ENCODE assay signal across 8 cellular contexts in genomic region chrX:2610246-2611170, GRCh38.
DNase-seq lines count a peak whose midpoint lies in the region; ATAC-seq and TF ChIP-seq lines count a peak whose summit lies in the region.

No MANE protein-coding gene starts in this region.

- H3K36me3 ChIP-seq in HCT116 (ENCODE audit: control insufficient read depth in 1 of 2, insufficient read depth in 2 of 2, low read length in 2 of 2) (peaks cover under 1 to 10% of the 10 kb centered on the region in 2 experiments; a peak in 2 of 4 replicates), iPS DF 6.9 (ENCODE audit: control insufficient read depth, insufficient read depth, low read length) (no peaks in the 10 kb centered on the region)

- TF ChIP-seq RAD21 in HCT116 (IDR thresholded peaks at IDR 0.05; ENCODE audit: low read depth) = no peak

- H3K4me1 ChIP-seq in HCT116 (ENCODE audit: control insufficient read depth in 1 of 2, insufficient read depth in 2 of 2, low read length in 2 of 2) (peaks cover 0 to 14% of the 10 kb centered on the region in 2 experiments; a peak in 3 of 4 replicates), iPS DF 6.9 (ENCODE audit: control insufficient read depth, insufficient read depth, low read length) (0 out of 2 replicates have a peak, but pooled peaks cover 1% of the 10 kb centered on the region)

- H3K4me1 Mint-ChIP-seq in activated B cell treated with CpG ODN at 0.5 μM for 24 hours = peaks cover 47% of the 10 kb centered on the region
- H3K4me1 Mint-ChIP-seq in stimulated activated effector memory CD8-positive, alpha-beta T cell treated with anti-CD3 and anti-CD28 coated beads, Interleukin-12 subunit alpha, Interleukin-12 subunit beta, amount 100 ng/mL, for 72 hours = peaks cover 51% of the 10 kb centered on the region

- peaks cover 42% of the 10 kb centered on the region for H3K79me2 ChIP-seq in HCT116 (ENCODE audit: insufficient read depth, low read length)

- intact Hi-C loops in HCT116 (cut with micrococcal nuclease) (no loop called here), activated B cell treated with CpG ODN at 0.5 μM for 24 hours (cut with micrococcal nuclease) (no loop called here)

- TF ChIP-seq CTCF in HCT116 (IDR thresholded peaks at IDR 0.05 in 2 of 3, conservative IDR thresholded peaks at IDR 0.05 in 1 of 3; ENCODE audit: borderline replicate concordance in 1 of 3, insufficient read depth in 1 of 3, low read depth in 2 of 3, low read length in 2 of 3) = no peak
- no peak for TF ChIP-seq CTCF in activated B cell treated with CpG ODN at 0.5 μM for 24 hours (IDR thresholded peaks at IDR 0.05)

- WGBS in iPS DF 6.9 (ENCODE audit: insufficient coverage, insufficient read length) = 80% methylated on average over 2 of the region's 10 CpGs

- no peaks in the 10 kb centered on the region for H4K20me1 ChIP-seq in HCT116 (ENCODE audit: insufficient read depth)

- CTCF ChIA-PET in HCT116 (lab: Charles Lee) (no interaction called here), activated B cell treated with CpG ODN at 0.5 μM for 24 hours (lab: Charles Lee) (no interaction called here)

- DNase-seq in HCT116 (ENCODE audit: low read depth, low spot score) = no peak
- DNase-seq in activated B cell treated with CpG ODN at 0.5 μM for 24 hours = no peak
- DNase-seq in iPS DF 6.9 (ENCODE audit: low read depth, low spot score) = no peak
- no peak for DNase-seq in stimulated activated effector memory CD8-positive, alpha-beta T cell treated with anti-CD3 and anti-CD28 coated beads, Interleukin-12 subunit alpha, Interleukin-12 subunit beta, amount 100 ng/mL, for 72 hours (ENCODE audit: low spot score in 2 of 2)
- no peak for DNase-seq in NCI-H1092 treated with DMSO at 0.1 percent for 48 hours (lab: John Stamatoyannopoulos, UW)
- no peak for DNase-seq in NCI-H1048 (lab: John Stamatoyannopoulos, UW)

- H3K4me3 ChIP-seq in HCT116 (replicated peaks in 1 of 2; ENCODE audit: low read depth in 1 of 2, low read length in 2 of 2) (peak overlapping the region; percentile 78 to 79), iPS DF 6.9 (ENCODE audit: low read length) (peak overlapping the region; percentile 34; the same call in 1 of the 2 replicates)

- H3K9me2 ChIP-seq in HCT116 (ENCODE audit: insufficient read depth) = no peaks in the 10 kb centered on the region

- BruUV-seq in HCT116 (replicated peaks; lab: Mats Ljungman, UMichigan) = no TSS peak

- no peaks in the 10 kb centered on the region for H3K27me3 ChIP-seq in HCT116 (ENCODE audit: insufficient read depth, low read length)
- no peaks in the 10 kb centered on the region for H3K27me3 ChIP-seq in iPS DF 6.9 (ENCODE audit: control insufficient read depth, insufficient read depth, low read length)

- H3K27ac ChIP-seq in HCT116 (ENCODE audit: low read depth, low read length) (no peak overlapping the region), iPS DF 6.9 (ENCODE audit: low read length) (no peak overlapping the region)

- no peak for ATAC-seq in HCT116
- no peak for ATAC-seq in activated B cell treated with CpG ODN at 0.5 μM for 24 hours (ENCODE audit: low read depth)
- ATAC-seq in stimulated activated effector memory CD8-positive, alpha-beta T cell treated with anti-CD3 and anti-CD28 coated beads, Interleukin-12 subunit alpha, Interleukin-12 subunit beta, amount 100 ng/mL, for 72 hours = no peak
- no peak for ATAC-seq in GM18870 (IDR thresholded peaks at IDR 0.05; ENCODE audit: unreplicated experiment)
- no peak for ATAC-seq in GM21825 (IDR thresholded peaks at IDR 0.05; ENCODE audit: unreplicated experiment)

- H3K27ac Mint-ChIP-seq in activated B cell treated with CpG ODN at 0.5 μM for 24 hours = no peak overlapping the region
- peak overlapping the region; percentile 87 for H3K27ac Mint-ChIP-seq in stimulated activated effector memory CD8-positive, alpha-beta T cell treated with anti-CD3 and anti-CD28 coated beads, Interleukin-12 subunit alpha, Interleukin-12 subunit beta, amount 100 ng/mL, for 72 hours

- H3K9me3 ChIP-seq in HCT116 (ENCODE audit: control insufficient read depth in 1 of 2, insufficient read depth in 1 of 2, low read depth in 1 of 2, low read length in 2 of 2) (no peaks in the 10 kb centered on the region), iPS DF 6.9 (ENCODE audit: control insufficient read depth, insufficient read depth, low read length) (no peaks in the 10 kb centered on the region)

- no peaks in the 10 kb centered on the region for H3K27me3 Mint-ChIP-seq in activated B cell treated with CpG ODN at 0.5 μM for 24 hours

- no peak overlapping the region for H2AFZ ChIP-seq in HCT116 (ENCODE audit: low read depth, low read length, poor library complexity, severe bottlenecking)

- RAD21 ChIA-PET in HCT116 (lab: Charles Lee; ENCODE audit: low non-redundant PET in 1 of 2, low total read pairs in 2 of 2, uncharacterized antibody in 2 of 2, unreplicated experiment in 2 of 2) = no interaction called here

- peaks cover 34% of the 10 kb centered on the region for H3K36me3 Mint-ChIP-seq in activated B cell treated with CpG ODN at 0.5 μM for 24 hours (ENCODE audit: low read depth)
- peaks cover 60% of the 10 kb centered on the region for H3K36me3 Mint-ChIP-seq in stimulated activated effector memory CD8-positive, alpha-beta T cell treated with anti-CD3 and anti-CD28 coated beads, Interleukin-12 subunit alpha, Interleukin-12 subunit beta, amount 100 ng/mL, for 72 hours

- no peaks in the 10 kb centered on the region for H3K9me3 Mint-ChIP-seq in activated B cell treated with CpG ODN at 0.5 μM for 24 hours
- H3K9me3 Mint-ChIP-seq in stimulated activated effector memory CD8-positive, alpha-beta T cell treated with anti-CD3 and anti-CD28 coated beads, Interleukin-12 subunit alpha, Interleukin-12 subunit beta, amount 100 ng/mL, for 72 hours = no peaks in the 10 kb centered on the region

- H3K4me2 ChIP-seq in HCT116 (ENCODE audit: low read length) = peak overlapping the region; percentile 88

- no peak for TF ChIP-seq POLR2A in HCT116 (IDR thresholded peaks at IDR 0.05; ENCODE audit: borderline replicate concordance, extremely low read depth, insufficient read depth, insufficient read length)

- H3K4me3 Mint-ChIP-seq in activated B cell treated with CpG ODN at 0.5 μM for 24 hours = peak overlapping the region; percentile 93
- peak overlapping the region; percentile 85 for H3K4me3 Mint-ChIP-seq in stimulated activated effector memory CD8-positive, alpha-beta T cell treated with anti-CD3 and anti-CD28 coated beads, Interleukin-12 subunit alpha, Interleukin-12 subunit beta, amount 100 ng/mL, for 72 hours

- H3K9ac ChIP-seq in HCT116 (ENCODE audit: low read length) = peak overlapping the region; percentile 77; the same call in 1 of the 2 replicates

- POLR2A ChIA-PET in HCT116 (lab: Charles Lee) = no interaction called here
- POLR2A ChIA-PET in activated B cell treated with CpG ODN at 0.5 μM for 24 hours (lab: Charles Lee) = no interaction called here

TF ChIP-seq in HCT116, 20 proteins besides CTCF, POLR2A, EP300 and RAD21:
- no peak for TF ChIP-seq ZFX (IDR thresholded peaks at IDR 0.05)
- TF ChIP-seq TCF7L2 (IDR thresholded peaks at IDR 0.05; ENCODE audit: borderline replicate concordance, extremely low read depth, insufficient read depth, insufficient read length) = no peak
- TF ChIP-seq REST (IDR thresholded peaks at IDR 0.05; ENCODE audit: low read depth) = no peak
- no peak for TF ChIP-seq EZH2 (IDR thresholded peaks at IDR 0.05)
- TF ChIP-seq YY1 (IDR thresholded peaks at IDR 0.05; ENCODE audit: extremely low read depth, insufficient replicate concordance, low read depth, low read length) = no peak
- no peak for TF ChIP-seq SRF (IDR thresholded peaks at IDR 0.05; ENCODE audit: low read depth)
- TF ChIP-seq ELF1 (IDR thresholded peaks at IDR 0.05; ENCODE audit: borderline replicate concordance, low read depth) = no peak
- no peak for TF ChIP-seq MAX (IDR thresholded peaks at IDR 0.05)
- no peak for TF ChIP-seq CBX3 (IDR thresholded peaks at IDR 0.05; ENCODE audit: low read depth)
- TF ChIP-seq FOSL1 (IDR thresholded peaks at IDR 0.05; ENCODE audit: low read depth) = no peak
- no peak for TF ChIP-seq CEBPB (IDR thresholded peaks at IDR 0.05; ENCODE audit: low read depth)
- TF ChIP-seq JUND (IDR thresholded peaks at IDR 0.05) = no peak
